ENCODE assay signal across 1 cellular context in genomic region chr7:1087952-1088920, GRCh38.
A peak's percentile ranks its signal among the peaks of the same experiment; 100 is the strongest.
TF ChIP-seq lines count a peak whose summit lies in the region.

Gene GPER1 (plus strand): TSS chr7:1088113. CDS start chr7:1091729, 3,616 bp downstream.

TF ChIP-seq in HEK293, 187 proteins besides CTCF, POLR2A, EP300 and RAD21 (continued from another document):
- TF ChIP-seq GLIS1 (tag by site-specific recombination; IDR thresholded peaks at IDR 0.05) (peak; percentile 35; the same call in 1 of the 2 replicates), ZNF341 (tag by site-specific recombination; IDR thresholded peaks at IDR 0.05; ENCODE audit: low read depth) (peak; percentile 32; the same call in 1 of the 2 replicates), ZNF19 (tag by site-specific recombination; IDR thresholded peaks at IDR 0.05; ENCODE audit: low read depth) (no peak), PRDM10 (tag by site-specific recombination; IDR thresholded peaks at IDR 0.05) (peak; percentile 35; the same call in 1 of the 2 replicates), KLF8 (tag by site-specific recombination; IDR thresholded peaks at IDR 0.05) (no peak)
